In the genomic region with DNA sequence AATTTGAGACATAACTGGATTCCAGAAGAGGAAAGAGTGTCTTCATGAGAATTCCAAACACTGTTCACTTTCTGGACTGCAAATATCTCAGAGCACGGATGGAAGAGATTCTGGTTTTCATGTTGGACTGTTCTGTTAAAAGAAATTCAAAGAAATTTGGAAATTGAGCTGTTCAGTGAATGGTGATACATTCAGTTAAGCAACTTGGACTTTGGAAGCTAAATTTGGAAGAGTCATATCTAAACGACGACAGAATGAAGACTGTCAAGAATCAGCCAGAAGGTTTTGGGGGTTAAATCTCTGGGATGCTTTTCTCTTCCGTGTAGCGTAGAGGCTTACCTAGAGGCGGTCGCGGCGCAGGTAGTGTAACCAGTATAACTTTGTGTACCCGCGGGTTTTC, we compare ENCODE assay signal across 20 cellular contexts.
"Had no signal": no experiment of that assay in that cellular context is flagged by ENCODE, and none has a peak within 500 bp of the region (broad histone marks: within the 10 kb centered on the region; RNA-seq: fewer than 3 reads in every experiment).

No MANE protein-coding gene starts in this region.

- H3K4me1 ChIP-seq: colonic mucosa had no signal

- H3K27me3 ChIP-seq: colonic mucosa, esophagus muscularis mucosa, gastroesophageal sphincter, hepatocyte, sigmoid colon had no signal

- H3K27ac ChIP-seq: colonic mucosa, esophagus muscularis mucosa, gastroesophageal sphincter, hepatocyte, sigmoid colon, skin epidermis had no signal

- H3K27ac Mint-ChIP-seq: endodermal cell had no signal

- H2AFZ ChIP-seq: hepatocyte had no signal

- H3K4me1 Mint-ChIP-seq: endodermal cell had no signal

- DNase-seq: cerebellar nuclear complex; colonic mucosa; dermis blood vessel endothelial cell; effector CD4-positive, alpha-beta T cell; endodermal cell; foreskin fibroblast; left colon; mammary epithelial cell; mucosa of descending colon; naive thymus-derived CD8-positive, alpha-beta T cell; posterior cingulate gyrus; sigmoid colon; stimulated activated CD4-positive, alpha-beta T cell treated with anti-CD3 and anti-CD28 coated beads, Interleukin-12 subunit alpha, Interleukin-12 subunit beta, amount 100 ng/mL, for 4 hours; stimulated activated naive CD4-positive, alpha-beta T cell treated with Interleukin-2 at 50 U/mL for 16 hours; trophoblast cell had no signal

- ATAC-seq: gastroesophageal sphincter; left colon; mucosa of descending colon; naive thymus-derived CD8-positive, alpha-beta T cell had no signal

- H3K4me3 Mint-ChIP-seq: endodermal cell; naive thymus-derived CD8-positive, alpha-beta T cell; neural crest cell had no signal

- H3K4me2 ChIP-seq: hepatocyte had no signal

- H3K9me3 Mint-ChIP-seq: endodermal cell; naive thymus-derived CD8-positive, alpha-beta T cell; neural crest cell had no signal

- H3K27me3 Mint-ChIP-seq: naive thymus-derived CD8-positive, alpha-beta T cell had no signal

- H3K9me3 ChIP-seq: colonic mucosa, esophagus muscularis mucosa, gastroesophageal sphincter, mucosa of descending colon, sigmoid colon had no signal

- H3K4me3 ChIP-seq: colonic mucosa, esophagus muscularis mucosa, gastroesophageal sphincter, hepatocyte, mucosa of descending colon, sigmoid colon, skin epidermis had no signal
